ENCODE assay signal across 19 cellular contexts in the genomic region with DNA sequence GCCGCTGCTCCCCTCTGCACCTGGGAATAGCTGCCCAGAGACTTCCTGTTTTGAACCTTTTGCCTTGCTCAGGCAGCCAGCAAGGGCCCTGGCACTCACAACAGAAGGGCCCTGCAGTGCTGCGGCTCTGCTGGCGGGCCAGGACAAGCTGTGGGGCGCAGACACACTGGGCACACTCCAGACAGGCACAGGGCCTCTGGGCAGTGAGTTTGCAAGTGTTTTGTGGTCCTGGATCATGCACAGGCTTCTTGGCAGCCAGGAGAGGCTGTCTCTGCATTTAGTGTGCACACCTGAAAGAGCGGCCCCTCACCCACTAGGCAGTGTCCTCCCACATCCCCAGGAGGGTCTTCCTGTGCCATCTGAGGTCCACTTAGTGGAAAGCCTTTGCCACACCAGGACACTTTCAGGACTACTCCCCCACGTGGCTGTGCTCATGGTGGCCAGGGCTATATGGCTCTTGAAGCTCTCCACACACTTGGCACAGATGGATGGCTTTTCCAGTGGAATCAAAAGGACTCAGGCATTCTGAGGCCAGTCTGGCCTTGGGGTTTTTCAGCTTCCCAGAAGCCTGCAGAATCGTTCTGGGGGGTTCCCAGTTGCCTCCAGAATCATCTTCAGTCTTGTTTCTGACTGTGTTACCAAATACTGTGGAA. TPM values are rescaled to one million over a fixed set of nuclear protein-coding genes. Genes with fewer than 3 reads are reported as not detected.
DNase-seq lines count a peak whose midpoint lies in the region; ATAC-seq and TF ChIP-seq lines count a peak whose summit lies in the region.
"Had no signal": no experiment of that assay in that cellular context is flagged by ENCODE, and none has a peak within 500 bp of the region (broad histone marks: within the 10 kb centered on the region; RNA-seq: fewer than 3 reads in every experiment).

No MANE protein-coding gene starts in this region.

- H3K9me3 Mint-ChIP-seq in effector memory CD8-positive, alpha-beta T cell = no peaks in the 10 kb centered on the region
- H3K9me3 Mint-ChIP-seq: activated T-helper 2 cell treated with anti-CD3 and anti-CD28 coated beads, Interferon-gamma antibody, Interleukin-2, Interleukin-4, amounts not matched to agents 10 μg/mL and 5 μg/mL and 100 μg/mL, durations not matched to agents 14 hours and 24 hours and 36 hours had no signal

- CTCF ChIA-PET in RWPE1 (lab: Yijun Ruan, JAX) = interaction anchor here (0.6 kb wide), 1 partner anchor 307 kb away, joined by 3 read pairs; no protein-coding TSS in a partner anchor

- DNase-seq in left ventricle myocardium inferior (no peak), left ventricle myocardium superior (no peak), RWPE1 (ENCODE audit: low spot score) (no peak)
- DNase-seq in effector memory CD8-positive, alpha-beta T cell = no peak
- no peak for DNase-seq in activated CD4-positive, CD25-positive, alpha-beta regulatory T cell (lab: John Stamatoyannopoulos, UW)
- DNase-seq: activated CD4-positive, CD25-positive, alpha-beta regulatory T cell treated with anti-CD3 and anti-CD28 coated beads, Interleukin-2, amount 50 U/mL, for 72 hours; DMS79; kidney; NCI-H1436; NCI-H526; small intestine; stomach had no signal

- H3K36me3 Mint-ChIP-seq in effector memory CD8-positive, alpha-beta T cell (ENCODE audit: insufficient read depth) = peaks cover 16% of the 10 kb centered on the region

- no peaks in the 10 kb centered on the region for H3K27me3 ChIP-seq in left ventricle myocardium inferior (ENCODE audit: low read depth)
- H3K27me3 ChIP-seq in thymus (ENCODE audit: control insufficient read depth, insufficient read depth) = peaks cover 5% of the 10 kb centered on the region
- H3K27me3 ChIP-seq: heart left ventricle, stomach had no signal

- H3K4me3 ChIP-seq in left ventricle myocardium inferior (no peak overlapping the region), thymus (ENCODE audit: low read length) (peak overlapping the region; percentile 24)
- H3K4me3 ChIP-seq: heart left ventricle, stomach had no signal

- ATAC-seq in left ventricle myocardium superior (no peak), GM19324 (IDR thresholded peaks at IDR 0.05; ENCODE audit: low FRiP score, unreplicated experiment) (no peak), GM21447 (IDR thresholded peaks at IDR 0.05; ENCODE audit: unreplicated experiment) (no peak)
- no peak for ATAC-seq in effector memory CD8-positive, alpha-beta T cell (replicated peaks)
- ATAC-seq: heart left ventricle, HepG2, Panc1 had no signal

- intact Hi-C loops in left ventricle myocardium inferior (cut with micrococcal nuclease) (no loop called here), left ventricle myocardium superior (cut with micrococcal nuclease) (no loop called here)

- H3K36me3 ChIP-seq in left ventricle myocardium inferior (peaks cover 16% of the 10 kb centered on the region), thymus (ENCODE audit: control insufficient read depth, insufficient read depth) (peaks cover 13% of the 10 kb centered on the region)

- POLR2A ChIA-PET in RWPE1 (lab: Yijun Ruan, JAX; ENCODE audit: low non-redundant PET) = no interaction called here

- H3K4me1 Mint-ChIP-seq in effector memory CD8-positive, alpha-beta T cell (ENCODE audit: low read depth in 2 of 2) = peaks cover 60 to 76% of the 10 kb centered on the region in 2 donors

- peak overlapping the region; percentile 10 to 84 for H3K27ac Mint-ChIP-seq in effector memory CD8-positive, alpha-beta T cell

- H3K9me3 ChIP-seq in left ventricle myocardium inferior (replicated peaks) (no peaks in the 10 kb centered on the region), thymus (ENCODE audit: control insufficient read depth) (no peaks in the 10 kb centered on the region)
- H3K9me3 ChIP-seq: heart left ventricle, stomach had no signal

- TF ChIP-seq CTCF in left ventricle myocardium inferior (IDR thresholded peaks at IDR 0.05; ENCODE audit: borderline replicate concordance) (peak; percentile 14), RWPE1 (conservative IDR thresholded peaks at IDR 0.05; ENCODE audit: low read depth) (no peak)

- no peaks in the 10 kb centered on the region for H3K27me3 Mint-ChIP-seq in effector memory CD8-positive, alpha-beta T cell

- peak overlapping the region; percentile 21 for H3K27ac ChIP-seq in left ventricle myocardium inferior (replicated peaks)
- H3K27ac ChIP-seq in RWPE1 = 0 out of 2 replicates have a peak overlapping the region, but pooled peaks have one; percentile 5
- H3K27ac ChIP-seq in thymus (ENCODE audit: low read depth) = peak overlapping the region; percentile 88

- WGBS in thymus = 32% methylated on average over 7 of the region's 7 CpGs

- peaks cover 68% of the 10 kb centered on the region for H3K4me1 ChIP-seq in left ventricle myocardium inferior
- peaks cover 78% of the 10 kb centered on the region for H3K4me1 ChIP-seq in thymus (ENCODE audit: control insufficient read depth, insufficient read depth, low read length)

- peak overlapping the region; percentile 70 to 86 for H3K4me3 Mint-ChIP-seq in effector memory CD8-positive, alpha-beta T cell

RNA-seq across cellular contexts. Expression of gene ATP6V0E2, which starts 5.0 kb away (rescaled TPM):
- total RNA-seq in left ventricle myocardium inferior (120 TPM), left ventricle myocardium superior (168 TPM)
- polyA plus RNA-seq in thymus = 38.9 TPM

RNA-seq across cellular contexts. Expression of gene ZNF862, which starts 30.6 kb away (rescaled TPM):
- total RNA-seq in left ventricle myocardium inferior = 10.4 TPM
- total RNA-seq in left ventricle myocardium superior = 9.5 TPM
- polyA plus RNA-seq in thymus = 15.8 TPM

Comparison
In these comparisons a context has a peak if more than half of its experiments do, and no peak if none do; other contexts are left out.
1. H3K27ac ChIP-seq: peak in every context shown above with its lines; median percentile 88 in thymus; 21 in left ventricle myocardium inferior; 5 in RWPE1.